In genomic region chr2:216789088-216789487, GRCh38 we compare ENCODE assay signal across 1 cellular context.
TF ChIP-seq lines count a peak whose summit lies in the region.

No MANE protein-coding gene starts in this region.

TF ChIP-seq in K562, 482 proteins besides CTCF, POLR2A, EP300 and RAD21 (continued from another document and continues in another):
- TF ChIP-seq SFPQ (IDR thresholded peaks at IDR 0.05; ENCODE audit: low read depth, low read length) = no peak
- TF ChIP-seq PPARD (CRISPR knock-in tag; IDR thresholded peaks at IDR 0.05) = no peak
- no peak for TF ChIP-seq CBX8 (IDR thresholded peaks at IDR 0.05; ENCODE audit: borderline replicate concordance, extremely low read depth, low read depth, low read length, poor library complexity, severe bottlenecking)
- no peak for TF ChIP-seq ARID2 (IDR thresholded peaks at IDR 0.05)
- TF ChIP-seq DACH1 (IDR thresholded peaks at IDR 0.05; ENCODE audit: partially characterized antibody) = no peak
- TF ChIP-seq, protein P1, sequence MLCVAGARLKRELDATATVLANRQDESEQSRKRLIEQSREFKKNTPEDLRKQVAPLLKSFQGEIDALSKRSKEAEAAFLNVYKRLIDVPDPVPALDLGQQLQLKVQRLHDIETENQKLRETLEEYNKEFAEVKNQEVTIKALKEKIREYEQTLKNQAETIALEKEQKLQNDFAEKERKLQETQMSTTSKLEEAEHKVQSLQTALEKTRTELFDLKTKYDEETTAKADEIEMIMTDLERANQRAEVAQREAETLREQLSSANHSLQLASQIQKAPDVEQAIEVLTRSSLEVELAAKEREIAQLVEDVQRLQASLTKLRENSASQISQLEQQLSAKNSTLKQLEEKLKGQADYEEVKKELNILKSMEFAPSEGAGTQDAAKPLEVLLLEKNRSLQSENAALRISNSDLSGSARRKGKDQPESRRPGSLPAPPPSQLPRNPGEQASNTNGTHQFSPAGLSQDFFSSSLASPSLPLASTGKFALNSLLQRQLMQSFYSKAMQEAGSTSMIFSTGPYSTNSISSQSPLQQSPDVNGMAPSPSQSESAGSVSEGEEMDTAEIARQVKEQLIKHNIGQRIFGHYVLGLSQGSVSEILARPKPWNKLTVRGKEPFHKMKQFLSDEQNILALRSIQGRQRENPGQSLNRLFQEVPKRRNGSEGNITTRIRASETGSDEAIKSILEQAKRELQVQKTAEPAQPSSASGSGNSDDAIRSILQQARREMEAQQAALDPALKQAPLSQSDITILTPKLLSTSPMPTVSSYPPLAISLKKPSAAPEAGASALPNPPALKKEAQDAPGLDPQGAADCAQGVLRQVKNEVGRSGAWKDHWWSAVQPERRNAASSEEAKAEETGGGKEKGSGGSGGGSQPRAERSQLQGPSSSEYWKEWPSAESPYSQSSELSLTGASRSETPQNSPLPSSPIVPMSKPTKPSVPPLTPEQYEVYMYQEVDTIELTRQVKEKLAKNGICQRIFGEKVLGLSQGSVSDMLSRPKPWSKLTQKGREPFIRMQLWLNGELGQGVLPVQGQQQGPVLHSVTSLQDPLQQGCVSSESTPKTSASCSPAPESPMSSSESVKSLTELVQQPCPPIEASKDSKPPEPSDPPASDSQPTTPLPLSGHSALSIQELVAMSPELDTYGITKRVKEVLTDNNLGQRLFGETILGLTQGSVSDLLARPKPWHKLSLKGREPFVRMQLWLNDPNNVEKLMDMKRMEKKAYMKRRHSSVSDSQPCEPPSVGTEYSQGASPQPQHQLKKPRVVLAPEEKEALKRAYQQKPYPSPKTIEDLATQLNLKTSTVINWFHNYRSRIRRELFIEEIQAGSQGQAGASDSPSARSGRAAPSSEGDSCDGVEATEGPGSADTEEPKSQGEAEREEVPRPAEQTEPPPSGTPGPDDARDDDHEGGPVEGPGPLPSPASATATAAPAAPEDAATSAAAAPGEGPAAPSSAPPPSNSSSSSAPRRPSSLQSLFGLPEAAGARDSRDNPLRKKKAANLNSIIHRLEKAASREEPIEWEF (CRISPR knock-in tag; IDR thresholded peaks at IDR 0.05) = no peak
- TF ChIP-seq SIRT6 (IDR thresholded peaks at IDR 0.05; ENCODE audit: low read depth, low read length) = no peak
- no peak for TF ChIP-seq CAMTA2 (CRISPR knock-in tag; conservative IDR thresholded peaks at IDR 0.05)
- TF ChIP-seq SMARCC2 (IDR thresholded peaks at IDR 0.05; ENCODE audit: low read depth) = no peak
- TF ChIP-seq USF1 (CRISPR knock-in tag; IDR thresholded peaks at IDR 0.05) = no peak
- no peak for TF ChIP-seq SMARCB1 (IDR thresholded peaks at IDR 0.05; ENCODE audit: insufficient read length, low read depth)
- 0 out of 2 replicates have a peak, but pooled peaks have one; percentile 13 for TF ChIP-seq FOSL1 (tag; conservative IDR thresholded peaks at IDR 0.05)
- no peak for TF ChIP-seq KHSRP (IDR thresholded peaks at IDR 0.05)
- TF ChIP-seq HMG20A (CRISPR knock-in tag; conservative IDR thresholded peaks at IDR 0.05) = no peak
- TF ChIP-seq ZKSCAN8 (CRISPR knock-in tag; IDR thresholded peaks at IDR 0.05) = no peak
- no peak for TF ChIP-seq XRCC3 (IDR thresholded peaks at IDR 0.05)
- no peak for TF ChIP-seq NFXL1 (CRISPR knock-in tag; IDR thresholded peaks at IDR 0.05)
- no peak for TF ChIP-seq U2AF2 (optimal IDR thresholded peaks at IDR 0.05; ENCODE audit: low read depth, low read length)
- TF ChIP-seq ZKSCAN1 (IDR thresholded peaks at IDR 0.05; ENCODE audit: low read depth, low read length) = no peak
- TF ChIP-seq PTBP1 (IDR thresholded peaks at IDR 0.05; ENCODE audit: low read depth, low read length) = no peak
- TF ChIP-seq ATF1 (CRISPR knock-in tag; IDR thresholded peaks at IDR 0.05) = no peak
- no peak for TF ChIP-seq ATF1 (tag; IDR thresholded peaks at IDR 0.05)
- TF ChIP-seq, protein P2, sequence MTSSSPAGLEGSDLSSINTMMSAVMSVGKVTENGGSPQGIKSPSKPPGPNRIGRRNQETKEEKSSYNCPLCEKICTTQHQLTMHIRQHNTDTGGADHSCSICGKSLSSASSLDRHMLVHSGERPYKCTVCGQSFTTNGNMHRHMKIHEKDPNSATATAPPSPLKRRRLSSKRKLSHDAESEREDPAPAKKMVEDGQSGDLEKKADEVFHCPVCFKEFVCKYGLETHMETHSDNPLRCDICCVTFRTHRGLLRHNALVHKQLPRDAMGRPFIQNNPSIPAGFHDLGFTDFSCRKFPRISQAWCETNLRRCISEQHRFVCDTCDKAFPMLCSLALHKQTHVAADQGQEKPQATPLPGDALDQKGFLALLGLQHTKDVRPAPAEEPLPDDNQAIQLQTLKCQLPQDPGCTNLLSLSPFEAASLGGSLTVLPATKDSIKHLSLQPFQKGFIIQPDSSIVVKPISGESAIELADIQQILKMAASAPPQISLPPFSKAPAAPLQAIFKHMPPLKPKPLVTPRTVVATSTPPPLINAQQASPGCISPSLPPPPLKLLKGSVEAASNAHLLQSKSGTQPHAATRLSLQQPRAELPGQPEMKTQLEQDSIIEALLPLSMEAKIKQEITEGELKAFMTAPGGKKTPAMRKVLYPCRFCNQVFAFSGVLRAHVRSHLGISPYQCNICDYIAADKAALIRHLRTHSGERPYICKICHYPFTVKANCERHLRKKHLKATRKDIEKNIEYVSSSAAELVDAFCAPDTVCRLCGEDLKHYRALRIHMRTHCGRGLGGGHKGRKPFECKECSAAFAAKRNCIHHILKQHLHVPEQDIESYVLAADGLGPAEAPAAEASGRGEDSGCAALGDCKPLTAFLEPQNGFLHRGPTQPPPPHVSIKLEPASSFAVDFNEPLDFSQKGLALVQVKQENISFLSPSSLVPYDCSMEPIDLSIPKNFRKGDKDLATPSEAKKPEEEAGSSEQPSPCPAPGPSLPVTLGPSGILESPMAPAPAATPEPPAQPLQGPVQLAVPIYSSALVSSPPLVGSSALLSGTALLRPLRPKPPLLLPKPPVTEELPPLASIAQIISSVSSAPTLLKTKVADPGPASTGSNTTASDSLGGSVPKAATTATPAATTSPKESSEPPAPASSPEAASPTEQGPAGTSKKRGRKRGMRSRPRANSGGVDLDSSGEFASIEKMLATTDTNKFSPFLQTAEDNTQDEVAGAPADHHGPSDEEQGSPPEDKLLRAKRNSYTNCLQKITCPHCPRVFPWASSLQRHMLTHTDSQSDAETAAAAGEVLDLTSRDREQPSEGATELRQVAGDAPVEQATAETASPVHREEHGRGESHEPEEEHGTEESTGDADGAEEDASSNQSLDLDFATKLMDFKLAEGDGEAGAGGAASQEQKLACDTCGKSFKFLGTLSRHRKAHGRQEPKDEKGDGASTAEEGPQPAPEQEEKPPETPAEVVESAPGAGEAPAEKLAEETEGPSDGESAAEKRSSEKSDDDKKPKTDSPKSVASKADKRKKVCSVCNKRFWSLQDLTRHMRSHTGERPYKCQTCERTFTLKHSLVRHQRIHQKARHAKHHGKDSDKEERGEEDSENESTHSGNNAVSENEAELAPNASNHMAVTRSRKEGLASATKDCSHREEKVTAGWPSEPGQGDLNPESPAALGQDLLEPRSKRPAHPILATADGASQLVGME (CRISPR knock-in tag; IDR thresholded peaks at IDR 0.05) = no peak
- no peak for TF ChIP-seq SRSF3 (IDR thresholded peaks at IDR 0.05; ENCODE audit: insufficient read depth, low read length)
- TF ChIP-seq CBX3 (IDR thresholded peaks at IDR 0.05; ENCODE audit: borderline replicate concordance in 1 of 2, low read length in 2 of 2) = no peak
- TF ChIP-seq CBX2 (IDR thresholded peaks at IDR 0.05; ENCODE audit: insufficient read depth, low read length, poor library complexity, severe bottlenecking) = no peak
- TF ChIP-seq ZFPM2 (CRISPR knock-in tag; IDR thresholded peaks at IDR 0.05) = no peak
- TF ChIP-seq GTF2A2 (tag; IDR thresholded peaks at IDR 0.05) = no peak
- TF ChIP-seq MBD2 (IDR thresholded peaks at IDR 0.05; ENCODE audit: borderline replicate concordance, low read depth) = no peak
- no peak for TF ChIP-seq HSF4 (CRISPR knock-in tag; IDR thresholded peaks at IDR 0.05; ENCODE audit: borderline replicate concordance)
- peak; percentile 56 for TF ChIP-seq MTA2 (IDR thresholded peaks at IDR 0.05; ENCODE audit: low read depth)
- no peak for TF ChIP-seq RBM15 (IDR thresholded peaks at IDR 0.05; ENCODE audit: insufficient read depth, low read length)
- no peak for TF ChIP-seq ZNF282 (CRISPR knock-in tag; IDR thresholded peaks at IDR 0.05)
- no peak for TF ChIP-seq ZNF274 (IDR thresholded peaks at IDR 0.05; ENCODE audit: borderline replicate concordance, low read depth, low read length)
- TF ChIP-seq, protein P3, sequence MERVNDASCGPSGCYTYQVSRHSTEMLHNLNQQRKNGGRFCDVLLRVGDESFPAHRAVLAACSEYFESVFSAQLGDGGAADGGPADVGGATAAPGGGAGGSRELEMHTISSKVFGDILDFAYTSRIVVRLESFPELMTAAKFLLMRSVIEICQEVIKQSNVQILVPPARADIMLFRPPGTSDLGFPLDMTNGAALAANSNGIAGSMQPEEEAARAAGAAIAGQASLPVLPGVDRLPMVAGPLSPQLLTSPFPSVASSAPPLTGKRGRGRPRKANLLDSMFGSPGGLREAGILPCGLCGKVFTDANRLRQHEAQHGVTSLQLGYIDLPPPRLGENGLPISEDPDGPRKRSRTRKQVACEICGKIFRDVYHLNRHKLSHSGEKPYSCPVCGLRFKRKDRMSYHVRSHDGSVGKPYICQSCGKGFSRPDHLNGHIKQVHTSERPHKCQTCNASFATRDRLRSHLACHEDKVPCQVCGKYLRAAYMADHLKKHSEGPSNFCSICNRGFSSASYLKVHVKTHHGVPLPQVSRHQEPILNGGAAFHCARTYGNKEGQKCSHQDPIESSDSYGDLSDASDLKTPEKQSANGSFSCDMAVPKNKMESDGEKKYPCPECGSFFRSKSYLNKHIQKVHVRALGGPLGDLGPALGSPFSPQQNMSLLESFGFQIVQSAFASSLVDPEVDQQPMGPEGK (CRISPR knock-in tag; IDR thresholded peaks at IDR 0.05; ENCODE audit: borderline replicate concordance) = no peak
- TF ChIP-seq ZNF398 (CRISPR knock-in tag; IDR thresholded peaks at IDR 0.05) = no peak
- TF ChIP-seq HINFP (tag; conservative IDR thresholded peaks at IDR 0.05; ENCODE audit: low read depth) = no peak
- TF ChIP-seq SMC3 (conservative IDR thresholded peaks at IDR 0.05; ENCODE audit: insufficient read depth, low read depth, low read length) = no peak
- no peak for TF ChIP-seq ZNF583 (CRISPR knock-in tag; IDR thresholded peaks at IDR 0.05)
- TF ChIP-seq, protein P4, sequence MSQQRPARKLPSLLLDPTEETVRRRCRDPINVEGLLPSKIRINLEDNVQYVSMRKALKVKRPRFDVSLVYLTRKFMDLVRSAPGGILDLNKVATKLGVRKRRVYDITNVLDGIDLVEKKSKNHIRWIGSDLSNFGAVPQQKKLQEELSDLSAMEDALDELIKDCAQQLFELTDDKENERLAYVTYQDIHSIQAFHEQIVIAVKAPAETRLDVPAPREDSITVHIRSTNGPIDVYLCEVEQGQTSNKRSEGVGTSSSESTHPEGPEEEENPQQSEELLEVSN (IDR thresholded peaks at IDR 0.05; ENCODE audit: borderline replicate concordance in 1 of 2, extremely low read depth in 1 of 2, insufficient read depth in 1 of 2, insufficient read length in 1 of 2, low read depth in 1 of 2, low read length in 1 of 2, poor library complexity in 1 of 2, severe bottlenecking in 1 of 2) = no peak
- TF ChIP-seq, protein P5, sequence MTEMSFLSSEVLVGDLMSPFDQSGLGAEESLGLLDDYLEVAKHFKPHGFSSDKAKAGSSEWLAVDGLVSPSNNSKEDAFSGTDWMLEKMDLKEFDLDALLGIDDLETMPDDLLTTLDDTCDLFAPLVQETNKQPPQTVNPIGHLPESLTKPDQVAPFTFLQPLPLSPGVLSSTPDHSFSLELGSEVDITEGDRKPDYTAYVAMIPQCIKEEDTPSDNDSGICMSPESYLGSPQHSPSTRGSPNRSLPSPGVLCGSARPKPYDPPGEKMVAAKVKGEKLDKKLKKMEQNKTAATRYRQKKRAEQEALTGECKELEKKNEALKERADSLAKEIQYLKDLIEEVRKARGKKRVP (CRISPR knock-in tag; IDR thresholded peaks at IDR 0.05) = no peak
- TF ChIP-seq JUND (IDR thresholded peaks at IDR 0.05; ENCODE audit: borderline replicate concordance, low read depth, low read length) = peak; percentile 23; the same call in 1 of the 2 replicates
- no peak for TF ChIP-seq JUND (tag; IDR thresholded peaks at IDR 0.05; ENCODE audit: borderline replicate concordance, low read depth, low read length)
